22 cellular contexts compared by ENCODE assay signal in the genomic region with DNA sequence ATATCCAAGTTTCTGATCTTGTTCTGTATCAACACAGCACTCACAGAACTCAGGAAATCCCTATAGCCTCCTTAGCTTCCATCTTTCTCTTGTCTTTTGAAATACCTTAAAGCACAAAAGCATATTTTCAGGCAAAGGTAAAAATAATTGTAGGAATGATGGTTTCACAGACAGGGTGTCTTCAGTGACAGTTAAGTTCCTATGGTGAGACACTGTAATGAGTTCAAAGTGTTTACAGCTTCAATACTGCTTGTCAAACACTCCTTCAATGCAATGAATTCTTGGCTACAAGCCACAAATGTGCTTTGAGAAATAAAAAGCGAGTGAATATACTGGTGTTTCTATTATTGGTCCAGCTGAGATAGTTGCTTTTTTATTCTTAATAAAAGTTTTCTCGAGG.
"Had no signal": no experiment of that assay in that cellular context is flagged by ENCODE, and none has a peak within 500 bp of the region (broad histone marks: within the 10 kb centered on the region; RNA-seq: fewer than 3 reads in every experiment).

No MANE protein-coding gene starts in this region.

- H3K27ac ChIP-seq: brain microvascular endothelial cell, ovary, sigmoid colon, transverse colon, vagina had no signal

- H3K36me3 ChIP-seq: brain microvascular endothelial cell, heart right ventricle, ovary, sigmoid colon, transverse colon, vagina had no signal

- FAIRE-seq: endometrium had no signal

- H3K9me3 ChIP-seq: heart right ventricle, ovary, sigmoid colon, transverse colon, vagina had no signal

- ATAC-seq: activated CD8-positive, alpha-beta T cell treated with anti-CD3 and anti-CD28 coated beads for 36 hours; esophagus mucosa; heart right ventricle; naive thymus-derived CD8-positive, alpha-beta T cell; stimulated activated naive CD8-positive, alpha-beta T cell treated with anti-CD3 and anti-CD28 coated beads, Interleukin-15, Interleukin-2, amounts not matched to agents 100 U/mL and 50 U/mL, for 24 hours had no signal

- H3K27me3 ChIP-seq: brain microvascular endothelial cell, heart right ventricle, ovary, sigmoid colon, transverse colon, vagina had no signal

- H3K4me3 ChIP-seq: heart right ventricle, ovary, sigmoid colon, transverse colon, vagina had no signal

- DNase-seq: activated CD4-positive, alpha-beta T cell treated with anti-CD3 and anti-CD28 coated beads, Interleukin-2, amount 10 ng/mL, durations not matched to agents 24 days and 14 days; activated CD4-positive, CD25-positive, alpha-beta regulatory T cell; activated CD8-positive, alpha-beta T cell treated with anti-CD3 and anti-CD28 coated beads for 36 hours; activated naive CD4-positive, alpha-beta T cell treated with Interleukin-2 at 50 U/mL for 16 hours; activated naive CD8-positive, alpha-beta T cell treated with anti-CD3 and anti-CD28 coated beads, Interleukin-2, amount 10 ng/mL, durations not matched to agents 7 days and 5 days; activated T-cell treated with anti-CD3 and anti-CD28 coated beads, Interleukin-2, amount 50 U/mL, for 24 hours; brain microvascular endothelial cell; cortex of kidney; heart right ventricle; immature natural killer cell; mesendoderm; naive thymus-derived CD8-positive, alpha-beta T cell; ovary; sigmoid colon; stimulated activated CD8-positive, alpha-beta memory T cell treated with anti-CD3 and anti-CD28 coated beads, Interleukin-4, amount 100 ng/mL, for 48 hours; stimulated activated naive CD8-positive, alpha-beta T cell treated with anti-CD3 and anti-CD28 coated beads, Interleukin-15, Interleukin-2, amounts not matched to agents 100 U/mL and 50 U/mL, for 24 hours; substantia nigra; T1000; transverse colon had no signal

- H3K4me1 ChIP-seq: transverse colon, vagina had no signal
